25 cellular contexts compared by ENCODE assay signal in genomic region chr4:15852524-15852923, GRCh38.
"Had no signal": no experiment of that assay in that cellular context is flagged by ENCODE, and none has a peak within 500 bp of the region (broad histone marks: within the 10 kb centered on the region; RNA-seq: fewer than 3 reads in every experiment).

No MANE protein-coding gene starts in this region.

- H3K27ac Mint-ChIP-seq: naive thymus-derived CD4-positive, alpha-beta T cell; nephron; neural progenitor cell; progenitor cell of endocrine pancreas; stimulated activated naive CD8-positive, alpha-beta T cell treated with anti-CD3 and anti-CD28 coated beads, Interleukin-15, amount 100 ng/mL, for 72 hours had no signal

- H3K36me3 ChIP-seq: left lung, neural progenitor cell, right lobe of liver, tibial nerve, upper lobe of left lung had no signal

- DNase-seq: dorsolateral prefrontal cortex; effector CD4-positive, alpha-beta T cell; foreskin fibroblast; glutamatergic neuron; heart right ventricle; hippocampal formation; left cardiac atrium; left lung; mesendoderm; midbrain; naive thymus-derived CD4-positive, alpha-beta T cell; right lobe of liver; stimulated activated CD4-positive, alpha-beta T cell treated with anti-CD3 and anti-CD28 coated beads, Interleukin-12 subunit alpha, Interleukin-12 subunit beta, amount 100 ng/mL, for 4 hours; stimulated activated CD4-positive, alpha-beta T cell treated with anti-CD3 and anti-CD28 coated beads, Interleukin-1b, Interleukin-23, amount 100 ng/mL, for 48 hours; stimulated activated CD4-positive, alpha-beta T cell treated with anti-CD3 and anti-CD28 coated beads, Interleukin-4, amount 100 ng/mL, for 1 hour; stimulated activated CD8-positive, alpha-beta memory T cell treated with anti-CD3 and anti-CD28 coated beads, Interleukin-4, amount 100 ng/mL, for 48 hours; stimulated activated naive CD4-positive, alpha-beta T cell; stimulated activated naive CD8-positive, alpha-beta T cell treated with anti-CD3 and anti-CD28 coated beads, Interleukin-15, amount 100 ng/mL, for 72 hours had no signal

- H3K27me3 Mint-ChIP-seq: naive thymus-derived CD4-positive, alpha-beta T cell; progenitor cell of endocrine pancreas had no signal

- H3K27me3 ChIP-seq: dorsolateral prefrontal cortex, heart right ventricle, left lung, neural progenitor cell, right lobe of liver, tibial nerve, upper lobe of left lung had no signal

- H3K4me3 ChIP-seq: dorsolateral prefrontal cortex, heart right ventricle, left lung, neural progenitor cell, right lobe of liver, smooth muscle cell, tibial nerve, upper lobe of left lung had no signal

- H3K4me3 Mint-ChIP-seq: naive thymus-derived CD4-positive, alpha-beta T cell; nephron; neural progenitor cell; stimulated activated naive CD8-positive, alpha-beta T cell treated with anti-CD3 and anti-CD28 coated beads, Interleukin-15, amount 100 ng/mL, for 72 hours had no signal

- H3K27ac ChIP-seq: dorsolateral prefrontal cortex, heart right ventricle, left lung, neural progenitor cell, parathyroid adenoma, right lobe of liver, tibial nerve, upper lobe of left lung had no signal

- H3K4me1 Mint-ChIP-seq: nephron, neural progenitor cell had no signal

- H3K36me3 Mint-ChIP-seq: neural progenitor cell had no signal

- H3K9me3 ChIP-seq: heart right ventricle, left lung, right lobe of liver, tibial nerve, upper lobe of left lung had no signal

- H3K9me3 Mint-ChIP-seq: stimulated activated naive CD8-positive, alpha-beta T cell treated with anti-CD3 and anti-CD28 coated beads, Interleukin-15, amount 100 ng/mL, for 72 hours had no signal

- H3K4me1 ChIP-seq: left lung, neural progenitor cell, parathyroid adenoma, right lobe of liver, tibial nerve, upper lobe of left lung had no signal
